8 cellular contexts compared by ENCODE assay signal in the genomic region with DNA sequence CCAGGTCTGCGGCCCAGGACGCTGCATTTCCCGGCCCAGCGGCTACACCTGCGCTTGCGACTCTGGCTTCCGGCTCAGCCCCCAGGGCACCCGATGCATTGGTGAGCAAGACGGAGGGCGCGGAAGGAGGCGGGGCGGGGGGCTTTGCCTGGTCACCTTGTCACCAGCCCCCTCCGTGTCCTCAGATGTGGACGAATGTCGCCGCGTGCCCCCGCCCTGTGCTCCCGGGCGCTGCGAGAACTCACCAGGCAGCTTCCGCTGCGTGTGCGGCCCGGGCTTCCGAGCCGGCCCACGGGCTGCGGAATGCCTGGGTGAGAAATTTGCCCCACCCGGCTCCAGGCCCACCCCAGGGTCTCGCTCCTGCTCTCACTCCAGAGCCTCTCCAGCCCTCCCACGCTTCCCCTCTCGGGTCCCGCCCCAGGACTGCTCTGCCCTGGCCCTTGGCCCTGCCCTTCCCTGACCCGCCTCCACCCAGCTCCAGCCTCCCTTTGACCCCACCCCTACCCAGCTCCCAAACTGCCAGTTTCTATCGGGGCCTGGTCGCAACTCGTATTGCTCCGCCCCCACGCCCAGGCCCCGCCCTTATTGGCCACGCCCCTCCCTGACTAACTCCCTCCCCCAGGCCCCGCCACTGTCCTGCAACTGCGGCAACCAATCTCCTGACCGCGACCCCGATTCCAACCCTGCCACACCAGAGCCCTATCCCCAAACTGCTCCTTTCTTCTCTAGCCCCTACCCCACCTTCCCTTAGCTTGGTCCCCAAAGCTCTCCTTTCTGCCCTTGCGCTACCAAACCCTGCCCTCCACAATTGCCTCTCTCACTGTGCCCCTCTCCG. TPM values are rescaled to one million over a fixed set of nuclear protein-coding genes. Genes with fewer than 3 reads are reported as not detected.
DNase-seq lines count a peak whose midpoint lies in the region; ATAC-seq, FAIRE-seq and TF ChIP-seq lines count a peak whose summit lies in the region.

No MANE protein-coding gene starts in this region.

- ATAC-seq in HG02763 (IDR thresholded peaks at IDR 0.05; ENCODE audit: unreplicated experiment), result peak; percentile 49
- peak; percentile 82 for ATAC-seq in stimulated activated memory B cell treated with anti-CD40 and anti-IgM and Interleukin-4, amounts not matched to agents 10 μg/mL and 1 μg/mL and 100 μg/mL, for 72 hours

- peak; percentile 85 for DNase-seq in GM12891 (ENCODE audit: insufficient read length, low spot score)
- DNase-seq in NOMO-1 treated with dmso at 0.1 percent for 144 hours (lab: John Stamatoyannopoulos, UW; ENCODE audit: unreplicated experiment), result peak; percentile 86
- DNase-seq in activated T-cell treated with anti-CD3 and anti-CD28 coated beads for 1 hour (ENCODE audit: low read depth), result peak; percentile 77
- DNase-seq in erythroblast (lab: John Stamatoyannopoulos, UW), result peak; percentile 94 to 96
- peak; percentile 76 for DNase-seq in myocyte (ENCODE audit: low read depth)
- DNase-seq in NCI-H748 (lab: John Stamatoyannopoulos, UW; ENCODE audit: unreplicated experiment), result no peak

- no peaks in the 10 kb centered on the region for H3K27me3 Mint-ChIP-seq in stimulated activated memory B cell treated with anti-CD40 and anti-IgM and Interleukin-4, amounts not matched to agents 10 μg/mL and 1 μg/mL and 100 μg/mL, for 72 hours

- peak overlapping the region; percentile 71 for H3K27ac Mint-ChIP-seq in stimulated activated memory B cell treated with anti-CD40 and anti-IgM and Interleukin-4, amounts not matched to agents 10 μg/mL and 1 μg/mL and 100 μg/mL, for 72 hours

- peak overlapping the region; percentile 78 for H3K4me3 Mint-ChIP-seq in stimulated activated memory B cell treated with anti-CD40 and anti-IgM and Interleukin-4, amounts not matched to agents 10 μg/mL and 1 μg/mL and 100 μg/mL, for 72 hours

- peak; percentile 84 for FAIRE-seq in GM12891 (lab: Jason Lieb, UNC)

- no peak for TF ChIP-seq POLR2A in GM12891 (IDR thresholded peaks at IDR 0.05; ENCODE audit: low read depth, low read length)
- no peak for TF ChIP-seq POLR2A in erythroblast (IDR thresholded peaks at IDR 0.05; ENCODE audit: low read length)

- no peaks in the 10 kb centered on the region for H3K36me3 Mint-ChIP-seq in stimulated activated memory B cell treated with anti-CD40 and anti-IgM and Interleukin-4, amounts not matched to agents 10 μg/mL and 1 μg/mL and 100 μg/mL, for 72 hours

- H3K4me1 Mint-ChIP-seq in stimulated activated memory B cell treated with anti-CD40 and anti-IgM and Interleukin-4, amounts not matched to agents 10 μg/mL and 1 μg/mL and 100 μg/mL, for 72 hours, result peaks cover 61% of the 10 kb centered on the region

- H3K9me3 Mint-ChIP-seq in stimulated activated memory B cell treated with anti-CD40 and anti-IgM and Interleukin-4, amounts not matched to agents 10 μg/mL and 1 μg/mL and 100 μg/mL, for 72 hours, result no peaks in the 10 kb centered on the region

TF ChIP-seq in GM12891, 5 proteins besides CTCF, POLR2A, EP300 and RAD21:
- TF ChIP-seq TAF1 (IDR thresholded peaks at IDR 0.05; ENCODE audit: low read depth, low read length) (no peak), SPI1 (IDR thresholded peaks at IDR 0.05; ENCODE audit: low read depth, low read length) (no peak), POLR2AphosphoS5 (IDR thresholded peaks at IDR 0.05; ENCODE audit: low read depth, low read length) (no peak), PAX5 (IDR thresholded peaks at IDR 0.05; ENCODE audit: insufficient read depth, low read length, severe bottlenecking) (no peak), POU2F2 (IDR thresholded peaks at IDR 0.05; ENCODE audit: low read depth, low read length) (no peak)

RNA-seq across cellular contexts. Expression of gene LTBP4, which starts 8.6 kb away (rescaled TPM):
- 15.3 TPM for polyA plus RNA-seq in GM12891 (2012; ENCODE audit: low read depth, missing spikeins)
- total RNA-seq in myocyte, result 3.7 and 11.0 TPM in 2 replicates
- 12.3 TPM for polyA plus RNA-seq in myocyte (2012)

RNA-seq across cellular contexts. Expression of gene SHKBP1, which starts 33.1 kb away (rescaled TPM):
- 61.3 TPM for polyA plus RNA-seq in GM12891 (2012; ENCODE audit: low read depth, missing spikeins)
- 27.8 and 32.2 TPM in 2 replicates for total RNA-seq in myocyte
- 43.1 TPM for polyA plus RNA-seq in myocyte (2012)
